In the genomic region with DNA sequence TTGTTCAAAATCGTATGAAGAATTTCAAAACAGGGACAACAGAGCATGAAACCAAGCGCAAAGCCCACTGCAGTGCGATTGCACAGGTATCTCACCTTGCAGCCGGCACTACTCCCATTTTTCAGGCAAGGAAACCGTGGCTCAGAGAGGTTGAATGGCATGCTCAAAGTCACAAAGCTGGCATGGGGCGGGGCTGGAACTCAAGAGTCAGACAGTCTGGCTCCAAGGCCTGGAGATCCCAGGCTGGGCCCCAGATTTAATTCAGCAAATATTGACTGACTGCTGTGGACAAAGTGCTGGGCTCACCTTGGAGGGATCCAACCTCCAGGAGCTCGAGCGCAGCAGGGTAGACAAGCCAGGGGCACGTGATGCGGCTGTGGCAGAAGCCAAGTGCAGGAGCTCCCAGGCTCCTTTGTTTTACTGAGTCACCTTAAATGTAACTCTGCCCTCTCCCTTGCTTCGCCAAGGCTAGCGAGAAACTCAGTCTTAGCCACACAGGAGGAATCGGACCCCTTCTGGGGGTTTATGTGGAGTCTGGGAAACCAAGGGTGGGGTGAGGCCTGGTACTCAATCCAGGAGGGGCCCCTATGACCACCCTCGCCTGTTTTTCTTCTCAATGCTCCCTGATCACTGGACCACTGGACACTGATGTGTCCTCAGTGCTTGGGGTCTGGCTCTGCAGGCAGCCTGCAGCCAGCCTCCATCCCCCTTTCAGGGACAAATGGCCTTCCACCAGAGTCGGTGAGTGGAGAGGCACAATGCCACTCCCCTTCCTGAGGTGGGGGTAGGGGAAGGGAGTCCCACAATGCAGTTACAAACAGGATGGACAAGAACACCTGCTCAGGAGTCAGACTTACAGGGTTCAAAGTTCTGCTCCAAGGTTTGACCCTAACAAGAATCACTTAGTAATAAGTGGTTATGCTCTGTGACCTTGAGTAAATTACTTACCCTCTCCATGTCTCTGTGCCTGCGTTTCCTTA, we compare ENCODE assay signal across 2 cellular contexts.
TF ChIP-seq lines count a peak whose summit lies in the region.

No MANE protein-coding gene starts in this region.

TF ChIP-seq in IMR-90, 13 proteins besides CTCF, POLR2A, EP300 and RAD21:
- TF ChIP-seq SMC3 (IDR thresholded peaks at IDR 0.05; ENCODE audit: low read depth, low read length) (no peak), RFX5 (IDR thresholded peaks at IDR 0.05; ENCODE audit: low read depth, low read length) (no peak), CHD1 (IDR thresholded peaks at IDR 0.05; ENCODE audit: low read depth, low read length) (no peak), MXI1 (IDR thresholded peaks at IDR 0.05; ENCODE audit: borderline replicate concordance, low read depth, low read length) (no peak), MAFK (IDR thresholded peaks at IDR 0.05; ENCODE audit: low read depth, low read length) (no peak), MAZ (IDR thresholded peaks at IDR 0.05; ENCODE audit: borderline replicate concordance, low read depth, low read length) (no peak), BHLHE40 (IDR thresholded peaks at IDR 0.05; ENCODE audit: low read depth, low read length) (no peak), CEBPB (IDR thresholded peaks at IDR 0.05; ENCODE audit: low read depth, low read length) (no peak)
- TF ChIP-seq, protein P1, sequence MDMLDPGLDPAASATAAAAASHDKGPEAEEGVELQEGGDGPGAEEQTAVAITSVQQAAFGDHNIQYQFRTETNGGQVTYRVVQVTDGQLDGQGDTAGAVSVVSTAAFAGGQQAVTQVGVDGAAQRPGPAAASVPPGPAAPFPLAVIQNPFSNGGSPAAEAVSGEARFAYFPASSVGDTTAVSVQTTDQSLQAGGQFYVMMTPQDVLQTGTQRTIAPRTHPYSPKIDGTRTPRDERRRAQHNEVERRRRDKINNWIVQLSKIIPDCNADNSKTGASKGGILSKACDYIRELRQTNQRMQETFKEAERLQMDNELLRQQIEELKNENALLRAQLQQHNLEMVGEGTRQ (IDR thresholded peaks at IDR 0.05; ENCODE audit: low read depth, low read length): no peak
TF ChIP-seq in IMR-90: peak in this region for 0.

TF ChIP-seq in GM12878, 131 proteins besides CTCF, POLR2A, EP300 and RAD21:
- no peak for TF ChIP-seq LARP7 (IDR thresholded peaks at IDR 0.05)
- TF ChIP-seq NRF1 (conservative IDR thresholded peaks at IDR 0.05; ENCODE audit: low read depth, low read length): no peak
- TF ChIP-seq BACH1 (IDR thresholded peaks at IDR 0.05; ENCODE audit: borderline replicate concordance): no peak
- TF ChIP-seq MEF2B (IDR thresholded peaks at IDR 0.05; ENCODE audit: partially characterized antibody, poor library complexity, severe bottlenecking): no peak
- TF ChIP-seq RBBP5 (conservative IDR thresholded peaks at IDR 0.05): no peak
- no peak for TF ChIP-seq EZH2 (IDR thresholded peaks at IDR 0.05; ENCODE audit: borderline replicate concordance, control insufficient read depth, low read depth, low read length)
- no peak for TF ChIP-seq FOS (IDR thresholded peaks at IDR 0.05; ENCODE audit: borderline replicate concordance, extremely low read depth, insufficient read length)
- TF ChIP-seq BCL11A (IDR thresholded peaks at IDR 0.05; ENCODE audit: low read depth, low read length): no peak
